ENCODE assay signal across 1 cellular context in genomic region chr20:46408281-46408731, GRCh38.
TF ChIP-seq lines count a peak whose summit lies in the region.

No MANE protein-coding gene starts in this region.

TF ChIP-seq in WTC11, 78 proteins besides CTCF, POLR2A, EP300 and RAD21 (continued from another document):
- TF ChIP-seq PREB (CRISPR knock-in tag; IDR thresholded peaks at IDR 0.05; ENCODE audit: borderline replicate concordance) (no peak), ZNF138 (CRISPR knock-in tag; conservative IDR thresholded peaks at IDR 0.05) (no peak), GTF2I (CRISPR knock-in tag; conservative IDR thresholded peaks at IDR 0.05) (no peak), CBFB (CRISPR knock-in tag; IDR thresholded peaks at IDR 0.05; ENCODE audit: low read depth) (no peak), GRHL2 (CRISPR knock-in tag; IDR thresholded peaks at IDR 0.05; ENCODE audit: insufficient replicate concordance, severe bottlenecking) (no peak), E2F4 (CRISPR knock-in tag; IDR thresholded peaks at IDR 0.05; ENCODE audit: borderline replicate concordance, low read depth) (no peak), CREB1 (CRISPR knock-in tag; IDR thresholded peaks at IDR 0.05) (no peak), TEAD4 (CRISPR knock-in tag; IDR thresholded peaks at IDR 0.05) (no peak)
